ENCODE assay signal across 18 cellular contexts in genomic region chr20:991850-992249, GRCh38. TPM values are rescaled to one million over a fixed set of nuclear protein-coding genes. Genes with fewer than 3 reads are reported as not detected.
DNase-seq lines count a peak whose midpoint lies in the region; ATAC-seq, FAIRE-seq and TF ChIP-seq lines count a peak whose summit lies in the region.
"Had no signal": no experiment of that assay in that cellular context is flagged by ENCODE, and none has a peak within 500 bp of the region (broad histone marks: within the 10 kb centered on the region; RNA-seq: fewer than 3 reads in every experiment).

No MANE protein-coding gene starts in this region.

- DNase-seq in HepG2 (ENCODE audit: low spot score) (no peak), right lobe of liver (no peak), MG63 (peak; percentile 4), UCSD-AML1 (lab: John Stamatoyannopoulos, UW; ENCODE audit: unreplicated experiment) (peak; percentile 41), activated T-cell treated with anti-CD3 and anti-CD28 coated beads for 4 hours (no peak), NCI-H524 treated with DMSO at 0.1 percent for 48 hours (lab: John Stamatoyannopoulos, UW) (no peak), GDM1 (lab: John Stamatoyannopoulos, UW) (no peak)
- DNase-seq: activated B cell treated with CpG ODN at 0.5 μM for 24 hours; CD8-positive, alpha-beta memory T cell; GM23248; heart right ventricle; NCI-H1048; NCI-H1930; stimulated activated CD4-positive, alpha-beta T cell treated with anti-CD3 and anti-CD28 coated beads, Interleukin-12 subunit alpha, Interleukin-12 subunit beta, amount 100 ng/mL, for 4 hours had no signal

- intact Hi-C loops in HepG2 (cut with micrococcal nuclease; ENCODE audit: unreplicated experiment), result no loop called here
- intact Hi-C loops in right lobe of liver (cut with DNase I), result no loop called here

- H3K4me1 ChIP-seq in HepG2 (ENCODE audit: insufficient read depth, low read length), result no peaks in the 10 kb centered on the region
- H3K4me1 ChIP-seq in right lobe of liver, result no peaks in the 10 kb centered on the region
- H3K4me1 ChIP-seq: heart right ventricle had no signal

- H3K4me2 ChIP-seq in HepG2 (ENCODE audit: low read depth, low read length), result no peak overlapping the region
- H3K4me2 ChIP-seq: neural progenitor cell had no signal

- BruUV-seq in HepG2 (replicated peaks; lab: Mats Ljungman, UMichigan), result no TSS peak

- POLR2A ChIA-PET in HepG2 (lab: Yijun Ruan, JAX), result no interaction called here

- H3K27ac ChIP-seq in HepG2 (ENCODE audit: extremely low read length, insufficient read depth, low read length) (no peak overlapping the region), right lobe of liver (no peak overlapping the region)
- H3K27ac ChIP-seq: coronary artery, GM23248, heart right ventricle, neural progenitor cell had no signal

- no peak for ATAC-seq in HepG2
- no peak for ATAC-seq in right lobe of liver
- ATAC-seq in HG03378 (IDR thresholded peaks at IDR 0.05; ENCODE audit: unreplicated experiment), result no peak
- ATAC-seq: heart right ventricle had no signal

- no peak for FAIRE-seq in HepG2 (lab: Jason Lieb, UNC)

- no peaks in the 10 kb centered on the region for H3K9me3 ChIP-seq in HepG2 (ENCODE audit: low read length)
- no peaks in the 10 kb centered on the region for H3K9me3 ChIP-seq in right lobe of liver
- no peaks in the 10 kb centered on the region for H3K9me3 ChIP-seq in MG63
- H3K9me3 ChIP-seq: heart right ventricle had no signal

- no peak for TF ChIP-seq CTCF in HepG2 (CRISPR knock-in tag; IDR thresholded peaks at IDR 0.05)
- no peak for TF ChIP-seq CTCF in right lobe of liver (IDR thresholded peaks at IDR 0.05)

- TF ChIP-seq EP300 in HepG2 (IDR thresholded peaks at IDR 0.05; ENCODE audit: low read depth in 2 of 2, low read length in 2 of 2) (no peak), HepG2 (CRISPR knock-in tag; IDR thresholded peaks at IDR 0.05; ENCODE audit: borderline replicate concordance) (no peak)

- H2AFZ ChIP-seq in HepG2 (ENCODE audit: low read length), result no peak overlapping the region
- H2AFZ ChIP-seq: GM23248, neural progenitor cell had no signal

- H3K27me3 ChIP-seq in HepG2 (ENCODE audit: control insufficient read depth in 1 of 2, insufficient read depth in 2 of 2, low read length in 2 of 2) (peaks cover 6 to 34% of the 10 kb centered on the region in 2 experiments; a peak in 4 of 5 replicates), right lobe of liver (no peaks in the 10 kb centered on the region), MG63 (no peaks in the 10 kb centered on the region)
- H3K27me3 ChIP-seq: neural progenitor cell had no signal

- H3K9ac ChIP-seq in HepG2 (ENCODE audit: insufficient read depth, low read depth, low read length), result no peak overlapping the region
- H3K9ac ChIP-seq: GM23248, neural progenitor cell had no signal

- no peaks in the 10 kb centered on the region for H3K79me2 ChIP-seq in HepG2 (ENCODE audit: insufficient read depth, low read length)

- H4K20me1 ChIP-seq in HepG2 (ENCODE audit: insufficient read depth, low read length), result no peaks in the 10 kb centered on the region

- WGBS in HepG2 (ENCODE audit: low lambda C conversion rate), result 49% methylated on average over 10 of the region's 10 CpGs
- 60% methylated on average over 10 of the region's 10 CpGs for WGBS in right lobe of liver (ENCODE audit: insufficient coverage, low coverage, low lambda C conversion rate, missing lambda C conversion rate)

- no peak overlapping the region for H3K4me3 ChIP-seq in HepG2 (replicated peaks in 1 of 3; ENCODE audit: insufficient read depth in 1 of 3, low read depth in 2 of 3, low read length in 3 of 3)
- H3K4me3 ChIP-seq in right lobe of liver, result no peak overlapping the region
- H3K4me3 ChIP-seq in MG63, result no peak overlapping the region
- H3K4me3 ChIP-seq: coronary artery, GM23248, heart right ventricle, neural progenitor cell had no signal

- TF ChIP-seq POLR2A in HepG2 (IDR thresholded peaks at IDR 0.05; ENCODE audit: insufficient read depth in 1 of 2, low read depth in 2 of 2, low read length in 2 of 2), result no peak
- no peak for TF ChIP-seq POLR2A in right lobe of liver (IDR thresholded peaks at IDR 0.05)

- in situ Hi-C loops in HepG2 (cut with HindIII; ENCODE audit: extremely low pct_ligation_motif_present, low pct_unique_long_range_greater_than_20kb), result no loop called here

- H3K36me3 ChIP-seq in HepG2 (replicated peaks in 1 of 2; ENCODE audit: control insufficient read depth in 1 of 2, insufficient read depth in 2 of 2, low read length in 2 of 2), result no peaks in the 10 kb centered on the region
- no peaks in the 10 kb centered on the region for H3K36me3 ChIP-seq in right lobe of liver
- H3K36me3 ChIP-seq in MG63, result no peaks in the 10 kb centered on the region
- H3K36me3 ChIP-seq: heart right ventricle, neural progenitor cell had no signal

- CTCF ChIA-PET in HepG2 (lab: Yijun Ruan, JAX; ENCODE audit: low intra/inter-chr PET ratio, low total read pairs), result no interaction called here

- TF ChIP-seq RAD21 in HepG2 (CRISPR knock-in tag; IDR thresholded peaks at IDR 0.05), result no peak

TF ChIP-seq in HepG2, 621 proteins besides CTCF, POLR2A, EP300 and RAD21:
- TF ChIP-seq RFX5 (IDR thresholded peaks at IDR 0.05; ENCODE audit: low read depth, low read length) (peak; percentile 77), HIC2 (CRISPR knock-in tag; IDR thresholded peaks at IDR 0.05; ENCODE audit: low read depth) (no peak)
TF ChIP-seq in HepG2: peak in this region for 1.

RNA-seq across cellular contexts. Expression of gene RSPO4, which starts 10.3 kb away (rescaled TPM):
- total RNA-seq in HepG2 (2016; rRNA removed; fragmentation: Illumina TruSeq; extraction: Trizol) (not detected in 2 replicates), right lobe of liver (under 1 TPM in 2 of 6 experiments, not detected in 4; 0.07 to 0.51 TPM)
- not detected in 2 replicates for total RNA-seq in HepG2 (2016; cell fraction: cytosol; rRNA removed; fragmentation: Illumina TruSeq; extraction: Trizol; ENCODE audit: low read depth)
- total RNA-seq in HepG2 (2016; cell fraction: insoluble cytoplasmic fraction; rRNA removed; fragmentation: Illumina TruSeq; extraction: Trizol), result not detected in 2 replicates
- total RNA-seq in HepG2 (2016; cell fraction: membrane; rRNA removed; fragmentation: Illumina TruSeq; extraction: Trizol), result not detected in 2 replicates
- not detected in 2 replicates for total RNA-seq in HepG2 (2016; cell fraction: nucleus; rRNA removed; fragmentation: Illumina TruSeq; extraction: Trizol)
- not detected in 2 replicates for polyA plus RNA-seq in HepG2 (2011; rRNA removed)
- polyA plus RNA-seq in HepG2 (2011; cell fraction: cytosol; rRNA removed), result not detected in 2 replicates
- 0.03 TPM in 1 of 2 replicates, not detected in the other for polyA plus RNA-seq in HepG2 (2011; cell fraction: nucleus; rRNA removed)
- not detected in 2 replicates for polyA plus RNA-seq in HepG2 (2012)
- polyA plus RNA-seq in HepG2 (2016; cell fraction: cytosol; fragmentation: Illumina TruSeq; extraction: Trizol; ENCODE audit: low read depth), result not detected in 2 replicates
- polyA plus RNA-seq in HepG2 (2016; cell fraction: insoluble cytoplasmic fraction; fragmentation: Illumina TruSeq; extraction: Trizol; ENCODE audit: low read depth), result not detected in 2 replicates
- not detected in 2 replicates for polyA plus RNA-seq in HepG2 (2016; cell fraction: membrane; fragmentation: Illumina TruSeq; extraction: Trizol; ENCODE audit: low read depth)
- polyA plus RNA-seq in HepG2 (2016; cell fraction: nucleus; fragmentation: Illumina TruSeq; extraction: Trizol; ENCODE audit: insufficient read depth, low read depth), result not detected in 2 replicates
- polyA minus RNA-seq in HepG2 (2011; rRNA and poly(A)+ RNA removed; ENCODE audit: low replicate concordance), result not detected in 2 replicates
- not detected in 2 replicates for polyA minus RNA-seq in HepG2 (2011; cell fraction: cytosol; rRNA and poly(A)+ RNA removed)
- polyA minus RNA-seq in HepG2 (2011; cell fraction: nucleus; rRNA and poly(A)+ RNA removed), result not detected in 2 replicates
- total RNA-seq in MG63 (2014; rRNA removed; shearing (Covaris generic); ENCODE audit: low replicate concordance), result 0.42 and 0.82 TPM in 2 replicates
- total RNA-seq: CD8-positive, alpha-beta memory T cell; GM23248; temporal lobe had no signal
- polyA plus RNA-seq: CD8-positive, alpha-beta memory T cell had no signal

Comparison
In these comparisons a context has a peak if more than half of its experiments do, and no peak if none do; other contexts are left out.
1. DNase-seq: peak in MG63 (single experiment) and UCSD-AML1 (single experiment); none in HepG2 (single experiment), right lobe of liver (0 of 3), activated T-cell treated with anti-CD3 and anti-CD28 coated beads for 4 hours (single experiment), NCI-H524 treated with DMSO at 0.1 percent for 48 hours (single experiment) and GDM1 (single experiment).